ENCODE assay signal across 15 cellular contexts in genomic region chr11:65585396-65586246, GRCh38. TPM values are rescaled to one million over a fixed set of nuclear protein-coding genes. Genes with fewer than 3 reads are reported as not detected.
A peak's percentile ranks its signal among the peaks of the same experiment; 100 is the strongest.
DNase-seq lines count a peak whose midpoint lies in the region; ATAC-seq, FAIRE-seq and TF ChIP-seq lines count a peak whose summit lies in the region.
"Had no signal": no experiment of that assay in that cellular context is flagged by ENCODE, and none has a peak within 500 bp of the region (broad histone marks: within the 10 kb centered on the region; RNA-seq: fewer than 3 reads in every experiment).

No MANE protein-coding gene starts in this region.

- H4K20me1 ChIP-seq in BLaER1 treated with 17β-estradiol and CSF1 and Interleukin-3, amounts not matched to agents 10 nM and 100 nM = peaks cover 0 to 85% (median 21%) of the 10 kb centered on the region in 11 experiments; a peak in 12 of 22 replicates

- no peak for TF ChIP-seq POLR2A in GM12891 (IDR thresholded peaks at IDR 0.05; ENCODE audit: low read depth, low read length)

- DNase-seq in GM12891 (ENCODE audit: insufficient read length, low spot score) = no peak
- no peak for DNase-seq in natural killer cell treated with Interleukin-12 subunit alpha and Interleukin-12 subunit beta and Interleukin-15 and Interleukin-18, amount 100 ng/mL, for 72 hours (ENCODE audit: low spot score)
- DNase-seq in frontal cortex (ENCODE audit: low spot score in 2 of 2) = no peak
- DNase-seq in progenitor cell of endocrine pancreas (ENCODE audit: low spot score, unreplicated experiment) = no peak
- DNase-seq in NCI-H2029 (lab: John Stamatoyannopoulos, UW) = no peak
- DNase-seq: activated CD4-positive, CD25-positive, alpha-beta regulatory T cell treated with anti-CD3 and anti-CD28 coated beads, Interleukin-2, amount 50 U/mL, for 72 hours; activated naive CD4-positive, alpha-beta T cell treated with anti-CD3 and anti-CD28 coated beads for 36 hours; NCI-H1092 treated with DMSO at 0.1 percent for 48 hours; right lobe of liver; thyroid gland had no signal

- peaks cover 48 to 85% (median 53%) of the 10 kb centered on the region in 10 experiments for H3K4me1 ChIP-seq in BLaER1 treated with 17β-estradiol and CSF1 and Interleukin-3, amounts not matched to agents 10 nM and 100 nM
- H3K4me1 ChIP-seq: right lobe of liver had no signal

- H3K9me3 ChIP-seq in BLaER1 treated with 17β-estradiol and CSF1 and Interleukin-3, amounts not matched to agents 10 nM and 100 nM (replicated peaks in 1 of 11) = no peaks in the 10 kb centered on the region
- H3K9me3 ChIP-seq: right lobe of liver, thyroid gland had no signal

- no peaks in the 10 kb centered on the region for H3K27me3 Mint-ChIP-seq in activated T-helper 17 cell treated with anti-CD3 and anti-CD28 coated beads, Interleukin-2, amount 50 U/mL, for 72 hours
- H3K27me3 Mint-ChIP-seq in natural killer cell treated with Interleukin-12 subunit alpha and Interleukin-12 subunit beta and Interleukin-15 and Interleukin-18, amount 100 ng/mL, for 72 hours = no peaks in the 10 kb centered on the region
- peaks cover 60% of the 10 kb centered on the region for H3K27me3 Mint-ChIP-seq in progenitor cell of endocrine pancreas

- H3K9me3 Mint-ChIP-seq in activated T-helper 17 cell treated with anti-CD3 and anti-CD28 coated beads, Interleukin-2, amount 50 U/mL, for 72 hours = no peaks in the 10 kb centered on the region
- no peaks in the 10 kb centered on the region for H3K9me3 Mint-ChIP-seq in natural killer cell treated with Interleukin-12 subunit alpha and Interleukin-12 subunit beta and Interleukin-15 and Interleukin-18, amount 100 ng/mL, for 72 hours
- H3K9me3 Mint-ChIP-seq in progenitor cell of endocrine pancreas (ENCODE audit: low read depth) = no peaks in the 10 kb centered on the region
- H3K9me3 Mint-ChIP-seq: activated naive CD4-positive, alpha-beta T cell treated with anti-CD3 and anti-CD28 coated beads for 36 hours had no signal

- H3K36me3 ChIP-seq in BLaER1 treated with 17β-estradiol and CSF1 and Interleukin-3, amounts not matched to agents 10 nM and 100 nM = peaks cover 67 to 81% (median 75%) of the 10 kb centered on the region in 11 experiments
- H3K36me3 ChIP-seq: right lobe of liver had no signal

- H3K27ac Mint-ChIP-seq in activated T-helper 17 cell treated with anti-CD3 and anti-CD28 coated beads, Interleukin-2, amount 50 U/mL, for 72 hours = peak overlapping the region; percentile 36
- H3K27ac Mint-ChIP-seq in natural killer cell treated with Interleukin-12 subunit alpha and Interleukin-12 subunit beta and Interleukin-15 and Interleukin-18, amount 100 ng/mL, for 72 hours = peak overlapping the region; percentile 93 to 96
- no peak overlapping the region for H3K27ac Mint-ChIP-seq in progenitor cell of endocrine pancreas
- H3K27ac Mint-ChIP-seq: activated naive CD4-positive, alpha-beta T cell treated with anti-CD3 and anti-CD28 coated beads for 36 hours had no signal

- peak overlapping the region in 7 of 11 experiments; percentile 30 to 91 (median 84); a peak in 8 of 22 replicates for H3K27ac ChIP-seq in BLaER1 treated with 17β-estradiol and CSF1 and Interleukin-3, amounts not matched to agents 10 nM and 100 nM
- H3K27ac ChIP-seq: right lobe of liver had no signal

- peak; percentile 16 for FAIRE-seq in GM12891 (lab: Jason Lieb, UNC)
- no peak for FAIRE-seq in frontal cortex (lab: Jason Lieb, UNC)

- H3K9ac ChIP-seq in BLaER1 treated with 17β-estradiol and CSF1 and Interleukin-3, amounts not matched to agents 10 nM and 100 nM = peak overlapping the region in 7 of 11 experiments; percentile 65 to 77 (median 75); a peak in 8 of 22 replicates

- no peak overlapping the region for H3K4me3 ChIP-seq in BLaER1 treated with 17β-estradiol and CSF1 and Interleukin-3, amounts not matched to agents 10 nM and 100 nM
- H3K4me3 ChIP-seq: right lobe of liver, thyroid gland had no signal

- no peak for ATAC-seq in activated T-helper 17 cell treated with anti-CD3 and anti-CD28 coated beads, Interleukin-2, amount 50 U/mL, for 72 hours (replicated peaks)
- ATAC-seq in natural killer cell treated with Interleukin-12 subunit alpha and Interleukin-12 subunit beta and Interleukin-15 and Interleukin-18, amount 100 ng/mL, for 72 hours = no peak
- ATAC-seq in HG03280 (IDR thresholded peaks at IDR 0.05; ENCODE audit: unreplicated experiment) = no peak
- ATAC-seq: right lobe of liver had no signal

- H3K4me3 Mint-ChIP-seq in activated T-helper 17 cell treated with anti-CD3 and anti-CD28 coated beads, Interleukin-2, amount 50 U/mL, for 72 hours = peak overlapping the region; percentile 86
- peak overlapping the region; percentile 77 for H3K4me3 Mint-ChIP-seq in natural killer cell treated with Interleukin-12 subunit alpha and Interleukin-12 subunit beta and Interleukin-15 and Interleukin-18, amount 100 ng/mL, for 72 hours
- H3K4me3 Mint-ChIP-seq in progenitor cell of endocrine pancreas (ENCODE audit: low read depth) = no peak overlapping the region
- H3K4me3 Mint-ChIP-seq: activated naive CD4-positive, alpha-beta T cell treated with anti-CD3 and anti-CD28 coated beads for 36 hours had no signal

- H3K4me2 ChIP-seq in BLaER1 treated with 17β-estradiol and CSF1 and Interleukin-3, amounts not matched to agents 10 nM and 100 nM = peak overlapping the region; percentile 78 to 99 (median 97); a peak in 16 of 22 replicates

- no peak for TF ChIP-seq CTCF in progenitor cell of endocrine pancreas (IDR thresholded peaks at IDR 0.05; ENCODE audit: unreplicated experiment)

- H3K36me3 Mint-ChIP-seq in activated T-helper 17 cell treated with anti-CD3 and anti-CD28 coated beads, Interleukin-2, amount 50 U/mL, for 72 hours (ENCODE audit: low read depth) = peaks cover 91% of the 10 kb centered on the region
- no peaks in the 10 kb centered on the region for H3K36me3 Mint-ChIP-seq in natural killer cell treated with Interleukin-12 subunit alpha and Interleukin-12 subunit beta and Interleukin-15 and Interleukin-18, amount 100 ng/mL, for 72 hours
- peaks cover 2% of the 10 kb centered on the region for H3K36me3 Mint-ChIP-seq in progenitor cell of endocrine pancreas (ENCODE audit: insufficient read depth)

- H3K4me1 Mint-ChIP-seq in activated T-helper 17 cell treated with anti-CD3 and anti-CD28 coated beads, Interleukin-2, amount 50 U/mL, for 72 hours = peaks cover 21% of the 10 kb centered on the region
- peaks cover 45 to 53% of the 10 kb centered on the region in 2 donors for H3K4me1 Mint-ChIP-seq in natural killer cell treated with Interleukin-12 subunit alpha and Interleukin-12 subunit beta and Interleukin-15 and Interleukin-18, amount 100 ng/mL, for 72 hours (ENCODE audit: low read depth in 2 of 2)
- H3K4me1 Mint-ChIP-seq in progenitor cell of endocrine pancreas (ENCODE audit: low read depth) = no peaks in the 10 kb centered on the region

- H3K27me3 ChIP-seq in BLaER1 treated with 17β-estradiol and CSF1 and Interleukin-3, amounts not matched to agents 10 nM and 100 nM = no peaks in the 10 kb centered on the region
- H3K27me3 ChIP-seq: right lobe of liver, thyroid gland had no signal

TF ChIP-seq in GM12891, 5 proteins besides CTCF, POLR2A, EP300 and RAD21:
- TF ChIP-seq POLR2AphosphoS5 (IDR thresholded peaks at IDR 0.05; ENCODE audit: low read depth, low read length) (no peak), POU2F2 (IDR thresholded peaks at IDR 0.05; ENCODE audit: low read depth, low read length) (no peak), PAX5 (IDR thresholded peaks at IDR 0.05; ENCODE audit: insufficient read depth, low read length, severe bottlenecking) (no peak), SPI1 (IDR thresholded peaks at IDR 0.05; ENCODE audit: low read depth, low read length) (no peak), TAF1 (IDR thresholded peaks at IDR 0.05; ENCODE audit: low read depth, low read length) (no peak)
TF ChIP-seq in GM12891: peak in this region for 0.

RNA-seq across cellular contexts. Expression of gene EHBP1L1, which starts 9.8 kb away (rescaled TPM):
- 36.3 TPM for polyA plus RNA-seq in GM12891 (2012; ENCODE audit: low read depth, missing spikeins)
- total RNA-seq in activated T-helper 17 cell treated with anti-CD3 and anti-CD28 coated beads, Interleukin-2, amount 50 U/mL, for 72 hours = 100 to 1,000 TPM; 126 to 167 TPM
- 100 to 1,000 TPM; 156 to 188 TPM for total RNA-seq in natural killer cell treated with Interleukin-12 subunit alpha and Interleukin-12 subunit beta and Interleukin-15 and Interleukin-18, amount 100 ng/mL, for 72 hours
- total RNA-seq in frontal cortex = 8.6 TPM
- 13.0 and 15.2 TPM in 2 replicates for total RNA-seq in progenitor cell of endocrine pancreas

RNA-seq across cellular contexts. Expression of gene KCNK7, which starts 10.0 kb away (rescaled TPM):
- 0.09 TPM for polyA plus RNA-seq in GM12891 (2012; ENCODE audit: low read depth, missing spikeins)
- total RNA-seq in activated T-helper 17 cell treated with anti-CD3 and anti-CD28 coated beads, Interleukin-2, amount 50 U/mL, for 72 hours = under 1 TPM; 0.52 to 0.79 TPM
- total RNA-seq in natural killer cell treated with Interleukin-12 subunit alpha and Interleukin-12 subunit beta and Interleukin-15 and Interleukin-18, amount 100 ng/mL, for 72 hours = 1 to 10 TPM; 2.3 to 2.8 TPM
- total RNA-seq in frontal cortex = not detected
- 0.95 and 1.7 TPM in 2 replicates for total RNA-seq in progenitor cell of endocrine pancreas
- total RNA-seq: fibroblast of lung, SK-MEL-5 had no signal
- polyA plus RNA-seq: fibroblast of lung had no signal

RNA-seq across cellular contexts. Expression of gene FAM89B, which starts 13.3 kb away (rescaled TPM):
- polyA plus RNA-seq in GM12891 (2012; ENCODE audit: low read depth, missing spikeins) = 18.3 TPM
- 10 to 100 TPM; 39.0 to 42.2 TPM for total RNA-seq in activated T-helper 17 cell treated with anti-CD3 and anti-CD28 coated beads, Interleukin-2, amount 50 U/mL, for 72 hours
- total RNA-seq in natural killer cell treated with Interleukin-12 subunit alpha and Interleukin-12 subunit beta and Interleukin-15 and Interleukin-18, amount 100 ng/mL, for 72 hours = 10 to 100 TPM; 38.0 to 71.5 TPM
- total RNA-seq in frontal cortex (19.6 TPM), progenitor cell of endocrine pancreas (62.5 and 65.0 TPM in 2 replicates)

RNA-seq across cellular contexts. Expression of gene ZNRD2, which starts 15.3 kb away (rescaled TPM):
- polyA plus RNA-seq in GM12891 (2012; ENCODE audit: low read depth, missing spikeins) = 48.7 TPM
- 10 to 100 TPM; 30.3 to 49.4 TPM for total RNA-seq in activated T-helper 17 cell treated with anti-CD3 and anti-CD28 coated beads, Interleukin-2, amount 50 U/mL, for 72 hours
- total RNA-seq in natural killer cell treated with Interleukin-12 subunit alpha and Interleukin-12 subunit beta and Interleukin-15 and Interleukin-18, amount 100 ng/mL, for 72 hours = 10 to 100 TPM; 55.8 to 89.3 TPM
- total RNA-seq in frontal cortex (15.9 TPM), progenitor cell of endocrine pancreas (25.3 and 25.9 TPM in 2 replicates)

RNA-seq across cellular contexts. Expression of gene LTBP3, which starts 27.5 kb away (rescaled TPM):
- polyA plus RNA-seq in GM12891 (2012; ENCODE audit: low read depth, missing spikeins) = 14.6 TPM
- 100 to 1,000 TPM in 1 of 2 donors, 10 to 100 TPM in 1; 54.3 to 124 TPM for total RNA-seq in activated T-helper 17 cell treated with anti-CD3 and anti-CD28 coated beads, Interleukin-2, amount 50 U/mL, for 72 hours
- total RNA-seq in natural killer cell treated with Interleukin-12 subunit alpha and Interleukin-12 subunit beta and Interleukin-15 and Interleukin-18, amount 100 ng/mL, for 72 hours = 10 to 100 TPM; 42.3 to 60.2 TPM
- total RNA-seq in frontal cortex (17.5 TPM), progenitor cell of endocrine pancreas (55.3 and 57.7 TPM in 2 replicates)
